28 cellular contexts compared by ENCODE assay signal in the genomic region with DNA sequence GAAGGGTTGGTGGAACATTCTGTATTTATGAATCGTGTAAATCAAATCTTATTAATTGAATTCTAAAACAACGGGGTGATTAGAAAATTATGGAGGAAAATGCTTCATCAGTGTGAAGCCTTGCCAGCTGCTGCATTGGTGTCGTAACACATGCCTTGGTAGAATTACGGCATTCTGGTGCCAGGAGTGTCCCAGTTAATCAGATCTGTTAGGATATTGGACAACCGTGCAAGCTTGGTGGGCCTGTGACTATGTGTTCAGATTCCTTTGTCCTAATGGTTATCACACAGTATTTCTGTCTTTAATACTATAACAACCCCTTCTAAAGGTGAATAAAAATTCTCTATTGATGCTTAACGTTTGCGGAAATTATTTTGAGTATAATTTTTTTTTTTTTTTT.
"Had no signal": no experiment of that assay in that cellular context is flagged by ENCODE, and none has a peak within 500 bp of the region (broad histone marks: within the 10 kb centered on the region; RNA-seq: fewer than 3 reads in every experiment).

No MANE protein-coding gene starts in this region.

- DNase-seq: activated B cell treated with CpG ODN at 0.5 μM for 24 hours; activated CD4-positive, alpha-beta T cell treated with anti-CD3 and anti-CD28 coated beads for 48 hours; activated CD4-positive, alpha-beta T cell treated with anti-CD3 and anti-CD28 coated beads, Interleukin-2, amount 50 U/mL, for 1 hour; activated CD4-positive, alpha-beta T cell treated with anti-CD3 and anti-CD28 coated beads, Interleukin-2, amount 50 U/mL, for 48 hours; activated CD8-positive, alpha-beta memory T cell treated with anti-CD3 and anti-CD28 coated beads for 24 hours; activated CD8-positive, alpha-beta T cell treated with anti-CD3 and anti-CD28 coated beads for 36 hours; activated effector memory CD4-positive, alpha-beta T cell treated with Interleukin-2 at 50 U/mL for 16 hours; activated gamma-delta T cell treated with Interleukin-2 at 50 U/mL for 16 hours; activated naive CD4-positive, alpha-beta T cell treated with anti-CD3 and anti-CD28 coated beads, Interleukin-2, amount 50 U/mL, for 16 hours; activated naive CD4-positive, alpha-beta T cell treated with Interleukin-2 at 50 U/mL for 16 hours; activated T-cell treated with anti-CD3 and anti-CD28 coated beads, Interleukin-2, amount 50 U/mL, for 4 hours; amniotic stem cell; anterior cingulate cortex; brain microvascular endothelial cell; cortex of kidney; dermis blood vessel endothelial cell; effector CD4-positive, alpha-beta T cell; foreskin keratinocyte; gastrocnemius medialis; glutamatergic neuron; heart left ventricle; T-helper 1 cell; T-helper 17 cell; T1000; WERI-Rb-1 had no signal

- H3K27me3 ChIP-seq: brain microvascular endothelial cell, foreskin keratinocyte, gastrocnemius medialis, heart left ventricle had no signal

- ATAC-seq: activated CD4-positive, CD25-positive, alpha-beta regulatory T cell treated with anti-CD3 and anti-CD28 coated beads, Interleukin-2, amount 50 U/mL, for 24 hours; activated CD8-positive, alpha-beta T cell treated with anti-CD3 and anti-CD28 coated beads for 36 hours; activated T-cell treated with anti-CD3 and anti-CD28 coated beads, Interleukin-2, amount 50 U/mL, for 4 hours; activated T-helper 17 cell treated with anti-CD3 and anti-CD28 coated beads, Interleukin-2, amount 50 U/mL, for 72 hours; foreskin keratinocyte; gastrocnemius medialis; heart left ventricle; T-helper 17 cell had no signal

- H3K9me3 ChIP-seq: gastrocnemius medialis, heart left ventricle had no signal

- H3K4me3 ChIP-seq: gastrocnemius medialis, heart left ventricle had no signal

- H3K4me1 ChIP-seq: foreskin keratinocyte, gastrocnemius medialis had no signal

- H3K36me3 ChIP-seq: brain microvascular endothelial cell, gastrocnemius medialis, heart left ventricle, WERI-Rb-1 had no signal

- H3K27ac ChIP-seq: brain microvascular endothelial cell, epithelial cell of prostate, foreskin keratinocyte, gastrocnemius medialis, heart left ventricle, WERI-Rb-1 had no signal
